ENCODE assay signal across 1 cellular context in the genomic region with DNA sequence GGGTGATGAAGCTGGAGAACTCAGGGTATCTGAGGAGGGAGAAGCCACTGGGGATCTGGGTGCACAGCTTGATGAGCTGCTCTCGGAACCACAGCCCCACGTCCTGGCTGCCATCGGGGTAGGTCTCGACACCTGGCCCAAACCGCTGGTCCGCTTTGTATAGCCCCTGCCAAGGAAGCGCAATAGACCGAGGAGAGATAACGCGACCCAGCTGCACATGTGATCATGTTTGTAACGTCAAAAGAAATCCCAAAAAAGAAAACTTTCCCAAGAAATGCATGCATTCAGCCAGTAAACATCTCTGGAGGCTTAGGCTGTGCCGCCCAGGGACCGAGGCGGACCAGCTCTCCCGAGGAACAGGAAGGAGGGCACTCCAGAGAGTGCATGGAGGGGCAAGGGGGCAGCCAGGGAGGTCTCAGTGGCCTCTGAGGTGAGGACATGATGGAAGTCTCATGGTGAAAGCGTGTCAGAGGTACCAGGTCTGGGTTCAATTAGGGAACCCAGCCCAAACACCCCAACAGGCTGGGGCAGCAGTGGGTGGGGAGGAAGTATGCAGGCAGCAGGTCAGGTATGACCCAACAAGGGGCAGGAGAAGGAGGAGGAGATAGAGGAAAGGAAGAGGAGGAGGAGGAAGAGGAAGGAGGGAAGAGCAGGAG.
TF ChIP-seq lines count a peak whose summit lies in the region.

No MANE protein-coding gene starts in this region.

TF ChIP-seq in HepG2, 621 proteins besides CTCF, POLR2A, EP300 and RAD21:
- TF ChIP-seq CENPT (CRISPR knock-in tag; IDR thresholded peaks at IDR 0.05; ENCODE audit: low read depth) (no peak), ZNF549 (CRISPR knock-in tag; IDR thresholded peaks at IDR 0.05) (no peak), SYNCRIP (IDR thresholded peaks at IDR 0.05; ENCODE audit: insufficient read depth, low read depth, low read length) (no peak), ZNF282 (IDR thresholded peaks at IDR 0.05; ENCODE audit: partially characterized antibody) (no peak), ZMYM4 (CRISPR knock-in tag; IDR thresholded peaks at IDR 0.05) (no peak), XBP1 (CRISPR knock-in tag; IDR thresholded peaks at IDR 0.05) (no peak), PTBP1 (IDR thresholded peaks at IDR 0.05; ENCODE audit: low read depth, low read length, poor library complexity, severe bottlenecking) (no peak), NFE2L1 (CRISPR knock-in tag; IDR thresholded peaks at IDR 0.05; ENCODE audit: borderline replicate concordance) (no peak), ZNF225 (CRISPR knock-in tag; IDR thresholded peaks at IDR 0.05) (no peak), ZNF333 (CRISPR knock-in tag; IDR thresholded peaks at IDR 0.05; ENCODE audit: borderline replicate concordance) (no peak), KLF16 (CRISPR knock-in tag; IDR thresholded peaks at IDR 0.05) (no peak), ZNF558 (CRISPR knock-in tag; IDR thresholded peaks at IDR 0.05; ENCODE audit: borderline replicate concordance) (no peak), ZNF816 (CRISPR knock-in tag; IDR thresholded peaks at IDR 0.05; ENCODE audit: borderline replicate concordance) (no peak), RNF2 (conservative IDR thresholded peaks at IDR 0.05; ENCODE audit: low read depth) (no peak), ZNF703 (CRISPR knock-in tag; IDR thresholded peaks at IDR 0.05; ENCODE audit: borderline replicate concordance) (no peak), ZMYM3 (CRISPR knock-in tag; IDR thresholded peaks at IDR 0.05) (no peak), KDM3A (CRISPR knock-in tag; IDR thresholded peaks at IDR 0.05; ENCODE audit: low read depth) (no peak)
- TF ChIP-seq, protein P1, sequence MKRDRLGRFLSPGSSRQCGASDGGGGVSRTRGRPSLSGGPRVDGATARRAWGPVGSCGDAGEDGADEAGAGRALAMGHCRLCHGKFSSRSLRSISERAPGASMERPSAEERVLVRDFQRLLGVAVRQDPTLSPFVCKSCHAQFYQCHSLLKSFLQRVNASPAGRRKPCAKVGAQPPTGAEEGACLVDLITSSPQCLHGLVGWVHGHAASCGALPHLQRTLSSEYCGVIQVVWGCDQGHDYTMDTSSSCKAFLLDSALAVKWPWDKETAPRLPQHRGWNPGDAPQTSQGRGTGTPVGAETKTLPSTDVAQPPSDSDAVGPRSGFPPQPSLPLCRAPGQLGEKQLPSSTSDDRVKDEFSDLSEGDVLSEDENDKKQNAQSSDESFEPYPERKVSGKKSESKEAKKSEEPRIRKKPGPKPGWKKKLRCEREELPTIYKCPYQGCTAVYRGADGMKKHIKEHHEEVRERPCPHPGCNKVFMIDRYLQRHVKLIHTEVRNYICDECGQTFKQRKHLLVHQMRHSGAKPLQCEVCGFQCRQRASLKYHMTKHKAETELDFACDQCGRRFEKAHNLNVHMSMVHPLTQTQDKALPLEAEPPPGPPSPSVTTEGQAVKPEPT (CRISPR knock-in tag; IDR thresholded peaks at IDR 0.05; ENCODE audit: low read depth): no peak
- TF ChIP-seq, protein P2, sequence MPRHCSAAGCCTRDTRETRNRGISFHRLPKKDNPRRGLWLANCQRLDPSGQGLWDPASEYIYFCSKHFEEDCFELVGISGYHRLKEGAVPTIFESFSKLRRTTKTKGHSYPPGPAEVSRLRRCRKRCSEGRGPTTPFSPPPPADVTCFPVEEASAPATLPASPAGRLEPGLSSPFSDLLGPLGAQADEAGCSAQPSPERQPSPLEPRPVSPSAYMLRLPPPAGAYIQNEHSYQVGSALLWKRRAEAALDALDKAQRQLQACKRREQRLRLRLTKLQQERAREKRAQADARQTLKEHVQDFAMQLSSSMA (CRISPR knock-in tag; IDR thresholded peaks at IDR 0.05): no peak
- TF ChIP-seq, protein P3, sequence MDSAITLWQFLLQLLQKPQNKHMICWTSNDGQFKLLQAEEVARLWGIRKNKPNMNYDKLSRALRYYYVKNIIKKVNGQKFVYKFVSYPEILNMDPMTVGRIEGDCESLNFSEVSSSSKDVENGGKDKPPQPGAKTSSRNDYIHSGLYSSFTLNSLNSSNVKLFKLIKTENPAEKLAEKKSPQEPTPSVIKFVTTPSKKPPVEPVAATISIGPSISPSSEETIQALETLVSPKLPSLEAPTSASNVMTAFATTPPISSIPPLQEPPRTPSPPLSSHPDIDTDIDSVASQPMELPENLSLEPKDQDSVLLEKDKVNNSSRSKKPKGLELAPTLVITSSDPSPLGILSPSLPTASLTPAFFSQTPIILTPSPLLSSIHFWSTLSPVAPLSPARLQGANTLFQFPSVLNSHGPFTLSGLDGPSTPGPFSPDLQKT (CRISPR knock-in tag; IDR thresholded peaks at IDR 0.05; ENCODE audit: borderline replicate concordance): no peak
